19 cellular contexts compared by ENCODE assay signal in genomic region chr2:202736826-202737225, GRCh38.
DNase-seq lines count a peak whose midpoint lies in the region; ATAC-seq and TF ChIP-seq lines count a peak whose summit lies in the region.
"Had no signal": no experiment of that assay in that cellular context is flagged by ENCODE, and none has a peak within 500 bp of the region (broad histone marks: within the 10 kb centered on the region; RNA-seq: fewer than 3 reads in every experiment).

No MANE protein-coding gene starts in this region.

- peaks cover 2% of the 10 kb centered on the region for H3K9me3 ChIP-seq in T-helper 17 cell (ENCODE audit: control insufficient read depth, low read length, poor library complexity, severe bottlenecking)
- H3K9me3 ChIP-seq: A549 had no signal

- H3F3A ChIP-seq in GM23338 (replicated peaks; ENCODE audit: low read depth): no peaks in the 10 kb centered on the region

- H2AFZ ChIP-seq in GM23338: no peak overlapping the region

- H3K27me3 Mint-ChIP-seq in activated CD4-positive, alpha-beta T cell treated with anti-CD3 and anti-CD28 coated beads for 36 hours: no peaks in the 10 kb centered on the region
- H3K27me3 Mint-ChIP-seq in activated CD4-positive, alpha-beta T cell treated with anti-CD3 and anti-CD28 coated beads, Interleukin-2, amount 10 ng/mL, durations not matched to agents 7 days and 5 days: no peaks in the 10 kb centered on the region
- H3K27me3 Mint-ChIP-seq in T-helper 17 cell (no peaks in the 10 kb centered on the region), GM23338 (ENCODE audit: insufficient read depth, low read depth, poor library complexity) (peaks cover 12% of the 10 kb centered on the region)
- H3K27me3 Mint-ChIP-seq: CD4-positive, alpha-beta memory T cell; IgD-negative memory B cell had no signal

- H3K27me3 ChIP-seq in GM23338 (ENCODE audit: insufficient read depth): no peaks in the 10 kb centered on the region

- TF ChIP-seq CTCF in GM23338 (conservative IDR thresholded peaks at IDR 0.05; ENCODE audit: low read depth in 2 of 2): no peak

- intact Hi-C loops in activated CD4-positive, alpha-beta T cell treated with anti-CD3 and anti-CD28 coated beads for 36 hours (cut with DNase I, micrococcal nuclease): no loop called here

- H3K36me3 ChIP-seq in GM23338 (ENCODE audit: insufficient read depth): no peaks in the 10 kb centered on the region; the same call in 1 of the 2 replicates
- H3K36me3 ChIP-seq: HAP-1 had no signal

- DNase-seq in activated CD4-positive, alpha-beta T cell treated with anti-CD3 and anti-CD28 coated beads for 36 hours: no peak
- no peak for DNase-seq in activated CD4-positive, alpha-beta T cell treated with anti-CD3 and anti-CD28 coated beads, Interleukin-2, amount 10 ng/mL, durations not matched to agents 7 days and 5 days
- no peak for DNase-seq in activated naive CD4-positive, alpha-beta T cell treated with anti-CD3 and anti-CD28 coated beads, Interleukin-2, amount 50 U/mL, for 72 hours (ENCODE audit: low spot score in 2 of 2)
- DNase-seq in activated naive CD4-positive, alpha-beta T cell treated with anti-CD3 and anti-CD28 coated beads, Interleukin-2, amount 50 U/mL, for 16 hours: no peak
- DNase-seq in T-helper 17 cell (no peak), GM23338 (ENCODE audit: low spot score) (no peak)
- DNase-seq: AML-193; Calu3; CD4-positive, alpha-beta memory T cell; DND-41; EL had no signal

- peaks cover 22% of the 10 kb centered on the region for H3K4me1 Mint-ChIP-seq in activated CD4-positive, alpha-beta T cell treated with anti-CD3 and anti-CD28 coated beads for 36 hours
- H3K4me1 Mint-ChIP-seq in activated CD4-positive, alpha-beta T cell treated with anti-CD3 and anti-CD28 coated beads, Interleukin-2, amount 10 ng/mL, durations not matched to agents 7 days and 5 days: peaks cover 9% of the 10 kb centered on the region
- H3K4me1 Mint-ChIP-seq in T-helper 17 cell: peaks cover 2% of the 10 kb centered on the region
- H3K4me1 Mint-ChIP-seq in GM23338: no peaks in the 10 kb centered on the region

- H3K9me2 ChIP-seq in GM23338 (ENCODE audit: insufficient read depth): no peaks in the 10 kb centered on the region

- no peaks in the 10 kb centered on the region for H4K20me1 ChIP-seq in GM23338 (replicated peaks; ENCODE audit: insufficient read depth)

- H3K36me3 Mint-ChIP-seq in activated CD4-positive, alpha-beta T cell treated with anti-CD3 and anti-CD28 coated beads for 36 hours (ENCODE audit: low read depth): peaks cover 44% of the 10 kb centered on the region
- H3K36me3 Mint-ChIP-seq in activated CD4-positive, alpha-beta T cell treated with anti-CD3 and anti-CD28 coated beads, Interleukin-2, amount 10 ng/mL, durations not matched to agents 7 days and 5 days (ENCODE audit: low read depth): peaks cover 44% of the 10 kb centered on the region
- H3K36me3 Mint-ChIP-seq in activated naive CD4-positive, alpha-beta T cell treated with anti-CD3 and anti-CD28 coated beads, Interleukin-2, amount 50 U/mL, for 72 hours: peaks cover 5 to 54% of the 10 kb centered on the region in 2 donors
- H3K36me3 Mint-ChIP-seq in T-helper 17 cell (ENCODE audit: low read depth) (peaks cover 5% of the 10 kb centered on the region), GM23338 (ENCODE audit: low read depth) (peaks cover 31% of the 10 kb centered on the region)

- POLR2A ChIA-PET in activated CD4-positive, alpha-beta T cell treated with anti-CD3 and anti-CD28 coated beads for 36 hours (lab: Charles Lee): interaction anchor here (0.7 kb wide), 1 partner anchor 21 kb away, joined by 4 read pairs; no protein-coding TSS in a partner anchor
- POLR2A ChIA-PET in activated CD4-positive, alpha-beta T cell treated with anti-CD3 and anti-CD28 coated beads, Interleukin-2, amount 10 ng/mL, durations not matched to agents 7 days and 5 days (lab: Charles Lee): no interaction called here

- no peak overlapping the region for H3K4me3 ChIP-seq in GM23338
- H3K4me3 ChIP-seq: A549, GM12878, HAP-1 had no signal

- no peaks in the 10 kb centered on the region for H3K79me2 ChIP-seq in GM23338 (replicated peaks; ENCODE audit: insufficient read depth)

- peaks cover 9% of the 10 kb centered on the region for H3K9me3 Mint-ChIP-seq in activated CD4-positive, alpha-beta T cell treated with anti-CD3 and anti-CD28 coated beads for 36 hours (ENCODE audit: low read depth)
- H3K9me3 Mint-ChIP-seq in activated CD4-positive, alpha-beta T cell treated with anti-CD3 and anti-CD28 coated beads, Interleukin-2, amount 10 ng/mL, durations not matched to agents 7 days and 5 days: peaks cover 19% of the 10 kb centered on the region
- peaks cover 3% of the 10 kb centered on the region in 2 donors for H3K9me3 Mint-ChIP-seq in activated naive CD4-positive, alpha-beta T cell treated with anti-CD3 and anti-CD28 coated beads, Interleukin-2, amount 50 U/mL, for 72 hours
- H3K9me3 Mint-ChIP-seq in GM23338: peaks cover 17% of the 10 kb centered on the region; the same call in 2 of the 3 replicates

- ATAC-seq in activated CD4-positive, alpha-beta T cell treated with anti-CD3 and anti-CD28 coated beads for 36 hours: peak; percentile 16
- ATAC-seq in activated naive CD4-positive, alpha-beta T cell treated with anti-CD3 and anti-CD28 coated beads, Interleukin-2, amount 50 U/mL, for 72 hours: peak in 1 of 2 donors; percentile 29
- ATAC-seq in T-helper 17 cell (no peak), GM23338 (no peak), GM21786 (IDR thresholded peaks at IDR 0.05; ENCODE audit: unreplicated experiment) (no peak)
- ATAC-seq: A549, GM12878, HepG2 had no signal

- H3K4me1 ChIP-seq in GM23338 (ENCODE audit: insufficient read depth): no peaks in the 10 kb centered on the region
- H3K4me1 ChIP-seq: A549, HAP-1 had no signal

- no peak overlapping the region for H3K27ac Mint-ChIP-seq in activated CD4-positive, alpha-beta T cell treated with anti-CD3 and anti-CD28 coated beads for 36 hours
- no peak overlapping the region for H3K27ac Mint-ChIP-seq in activated CD4-positive, alpha-beta T cell treated with anti-CD3 and anti-CD28 coated beads, Interleukin-2, amount 10 ng/mL, durations not matched to agents 7 days and 5 days
- peak overlapping the region; percentile 36 to 74 for H3K27ac Mint-ChIP-seq in activated naive CD4-positive, alpha-beta T cell treated with anti-CD3 and anti-CD28 coated beads, Interleukin-2, amount 50 U/mL, for 72 hours
- peak overlapping the region; percentile 16 for H3K27ac Mint-ChIP-seq in T-helper 17 cell
- H3K27ac Mint-ChIP-seq in GM23338: no peak overlapping the region

- CTCF ChIA-PET in activated CD4-positive, alpha-beta T cell treated with anti-CD3 and anti-CD28 coated beads for 36 hours (lab: Charles Lee): interaction anchor here (1.2 kb wide), 1 partner anchor 10 kb away, joined by 4 read pairs; no protein-coding TSS in a partner anchor
- CTCF ChIA-PET in activated CD4-positive, alpha-beta T cell treated with anti-CD3 and anti-CD28 coated beads, Interleukin-2, amount 10 ng/mL, durations not matched to agents 7 days and 5 days (lab: Charles Lee): no interaction called here

- no peak overlapping the region for H3K27ac ChIP-seq in GM23338 (ENCODE audit: low read depth)
- H3K27ac ChIP-seq: 22Rv1, A549, C4-2B had no signal

- H3K4me2 ChIP-seq in GM23338: no peak overlapping the region
- H3K4me2 ChIP-seq: A549 had no signal

- H3K4me3 Mint-ChIP-seq in activated CD4-positive, alpha-beta T cell treated with anti-CD3 and anti-CD28 coated beads for 36 hours: no peak overlapping the region
- H3K4me3 Mint-ChIP-seq in activated CD4-positive, alpha-beta T cell treated with anti-CD3 and anti-CD28 coated beads, Interleukin-2, amount 10 ng/mL, durations not matched to agents 7 days and 5 days: no peak overlapping the region
- no peak overlapping the region for H3K4me3 Mint-ChIP-seq in T-helper 17 cell
- no peak overlapping the region for H3K4me3 Mint-ChIP-seq in GM23338
- H3K4me3 Mint-ChIP-seq: CD4-positive, alpha-beta memory T cell; IgD-negative memory B cell had no signal

TF ChIP-seq in GM23338, 12 proteins besides CTCF, POLR2A, EP300 and RAD21 (continues in another document):
- TF ChIP-seq STAT1 (IDR thresholded peaks at IDR 0.05; ENCODE audit: unreplicated experiment) (no peak), EZH2 (IDR thresholded peaks at IDR 0.05; ENCODE audit: low read depth, unreplicated experiment) (no peak), NANOG (IDR thresholded peaks at IDR 0.05; ENCODE audit: borderline replicate concordance) (no peak), ZNF331 (CRISPR knock-in tag; IDR thresholded peaks at IDR 0.05; ENCODE audit: low read depth) (no peak), CREB1 (CRISPR knock-in tag; IDR thresholded peaks at IDR 0.05; ENCODE audit: low read depth) (no peak), POLR2AphosphoS5 (IDR thresholded peaks at IDR 0.05; ENCODE audit: low read depth) (no peak), REST (IDR thresholded peaks at IDR 0.05; ENCODE audit: unreplicated experiment) (no peak)

Comparison
In these comparisons a context has a peak if more than half of its experiments do, and no peak if none do; other contexts are left out.
1. H3K27ac Mint-ChIP-seq: peak in activated naive CD4-positive, alpha-beta T cell treated with anti-CD3 and anti-CD28 coated beads, Interleukin-2, amount 50 U/mL, for 72 hours (2 of 2) and T-helper 17 cell (single experiment); none in activated CD4-positive, alpha-beta T cell treated with anti-CD3 and anti-CD28 coated beads for 36 hours (single experiment), activated CD4-positive, alpha-beta T cell treated with anti-CD3 and anti-CD28 coated beads, Interleukin-2, amount 10 ng/mL, durations not matched to agents 7 days and 5 days (single experiment) and GM23338 (single experiment).